16 cellular contexts compared by ENCODE assay signal in genomic region chr2:175605989-175606841, GRCh38.
DNase-seq lines count a peak whose midpoint lies in the region; ATAC-seq and TF ChIP-seq lines count a peak whose summit lies in the region.
"Had no signal": no experiment of that assay in that cellular context is flagged by ENCODE, and none has a peak within 500 bp of the region (broad histone marks: within the 10 kb centered on the region; RNA-seq: fewer than 3 reads in every experiment).

No MANE protein-coding gene starts in this region.

- ATAC-seq in HG02642 (IDR thresholded peaks at IDR 0.05; ENCODE audit: poor library complexity, unreplicated experiment) (no peak), GM18873 (IDR thresholded peaks at IDR 0.05; ENCODE audit: low FRiP score, unreplicated experiment) (no peak)
- ATAC-seq: naive thymus-derived CD8-positive, alpha-beta T cell had no signal

- DNase-seq in HAP-1 (ENCODE audit: low spot score in 2 of 2) (peak; percentile 6 to 23), NCI-H526 treated with DMSO at 0.1 percent for 48 hours (lab: John Stamatoyannopoulos, UW) (peak; percentile 92), fibroblast of gingiva (ENCODE audit: low read depth) (peak; percentile 94), dorsolateral prefrontal cortex (no peak)
- no peak for DNase-seq in activated effector memory CD4-positive, alpha-beta T cell treated with anti-CD3 and anti-CD28 coated beads, Interleukin-2, amount 50 U/mL, for 16 hours
- DNase-seq: ACHN; activated CD4-positive, alpha-beta memory T cell treated with anti-CD3 and anti-CD28 coated beads for 36 hours; activated gamma-delta T cell treated with Interleukin-2 at 50 U/mL for 16 hours; caudate nucleus; DMS79 treated with DMSO at 0.1 percent for 48 hours; naive thymus-derived CD8-positive, alpha-beta T cell; transverse colon had no signal

- H3K9me3 ChIP-seq in HAP-1 = no peaks in the 10 kb centered on the region
- H3K9me3 ChIP-seq: transverse colon had no signal

- no peaks in the 10 kb centered on the region for H3K36me3 ChIP-seq in HAP-1 (replicated peaks)
- H3K36me3 ChIP-seq: transverse colon had no signal

- intact Hi-C loops in dorsolateral prefrontal cortex (cut with DNase I) = no loop called here

- in situ Hi-C loops in HAP-1 (cut with MboI; ENCODE audit: low sequenced_read_pairs) = no loop called here

- TF ChIP-seq CTCF in 22Rv1 (IDR thresholded peaks at IDR 0.05) (no peak), dorsolateral prefrontal cortex (IDR thresholded peaks at IDR 0.05 in 54 of 56, conservative IDR thresholded peaks at IDR 0.05 in 2 of 56; ENCODE audit: low read depth in 1 of 56, partially characterized antibody in 56 of 56) (no peak)

- no peaks in the 10 kb centered on the region for H3K27me3 ChIP-seq in HAP-1 (ENCODE audit: low read depth)
- peaks cover 0 to 18% (median 0%) of the 10 kb centered on the region in 45 donors for H3K27me3 ChIP-seq in dorsolateral prefrontal cortex
- H3K27me3 ChIP-seq: transverse colon had no signal

- peaks cover 18% of the 10 kb centered on the region for H3K4me1 ChIP-seq in HAP-1
- H3K4me1 ChIP-seq: transverse colon had no signal

- H3K4me3 ChIP-seq in HAP-1 (no peak overlapping the region), dorsolateral prefrontal cortex (no peak overlapping the region)
- H3K4me3 ChIP-seq: smooth muscle cell, transverse colon had no signal

- H3K27ac ChIP-seq in 22Rv1 (peak overlapping the region; percentile 12; the same call in 1 of the 2 replicates), dorsolateral prefrontal cortex (no peak overlapping the region)
- H3K27ac ChIP-seq: transverse colon had no signal

Comparison
In these comparisons a context has a peak if more than half of its experiments do, and no peak if none do; other contexts are left out.
1. DNase-seq: peak in HAP-1 (2 of 2), NCI-H526 treated with DMSO at 0.1 percent for 48 hours (single experiment) and fibroblast of gingiva (single experiment); none in dorsolateral prefrontal cortex (0 of 10) and activated effector memory CD4-positive, alpha-beta T cell treated with anti-CD3 and anti-CD28 coated beads, Interleukin-2, amount 50 U/mL, for 16 hours (single experiment).